Comparison of ENCODE assay signal across 9 cellular contexts in the genomic region with DNA sequence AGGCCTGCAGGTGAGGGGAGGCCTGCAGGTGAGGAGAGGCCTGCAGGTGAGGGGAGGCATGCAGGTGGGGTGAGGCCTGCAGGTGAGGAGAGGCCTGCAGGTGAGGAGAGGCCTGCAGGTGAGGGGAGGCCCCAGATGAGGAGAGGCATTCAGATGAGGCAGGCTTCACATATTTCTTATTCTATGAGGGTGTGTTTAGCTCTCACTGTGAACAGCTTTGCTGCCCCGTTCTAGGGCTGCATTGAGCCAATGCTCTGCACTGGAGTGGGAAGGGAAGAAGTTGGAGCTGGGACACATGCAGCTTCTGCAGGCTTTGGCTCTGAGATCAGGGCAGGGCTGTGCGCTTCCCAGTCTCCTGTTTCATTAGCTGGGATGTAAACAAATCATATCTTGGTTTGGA. TPM values are rescaled to one million over a fixed set of nuclear protein-coding genes. Genes with fewer than 3 reads are reported as not detected.
"Had no signal": no experiment of that assay in that cellular context is flagged by ENCODE, and none has a peak within 500 bp of the region (broad histone marks: within the 10 kb centered on the region; RNA-seq: fewer than 3 reads in every experiment).

No MANE protein-coding gene starts in this region.

- DNase-seq: GDM1, GF-D8 had no signal

- H3K4me3 ChIP-seq: GM12878 had no signal

- FAIRE-seq: G401.6, GM12878, GM12891, GM12892, GM18507, GM19239 had no signal

- ATAC-seq: GM12878 had no signal

RNA-seq across cellular contexts. Expression of a gene that starts 19.5 kb away (rescaled TPM):
- total RNA-seq: G401, GM12878 had no signal
